Comparison of ENCODE assay signal across 18 cellular contexts in the genomic region with DNA sequence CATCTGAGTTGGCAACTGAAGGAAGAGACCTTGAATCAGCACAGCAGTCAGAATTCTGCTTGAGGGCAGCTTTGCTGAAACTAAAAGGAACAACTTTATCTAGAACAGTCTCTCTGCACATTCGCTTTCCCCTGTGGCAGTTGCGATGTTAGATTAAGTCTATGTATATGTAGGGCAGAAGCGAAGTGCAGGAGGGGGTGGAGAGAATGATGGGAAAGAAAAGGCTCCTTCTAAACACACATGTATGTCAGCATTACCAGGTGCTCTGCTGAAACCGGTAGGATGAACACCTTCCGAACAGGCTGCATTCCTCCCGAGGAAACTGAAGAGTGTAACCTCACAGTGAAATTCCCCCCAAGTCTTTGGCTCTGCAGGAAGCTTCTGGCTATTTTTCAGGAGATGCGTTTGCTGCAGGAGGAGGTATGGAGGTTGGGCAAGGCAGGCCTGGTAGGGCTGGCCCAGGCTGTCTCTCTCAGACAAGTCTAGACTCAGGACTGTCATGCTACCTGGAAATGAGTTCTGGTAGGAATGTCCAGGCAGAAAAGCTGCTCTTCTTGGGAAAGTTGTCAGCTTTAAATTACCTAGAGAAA.
DNase-seq lines count a peak whose midpoint lies in the region; ATAC-seq and TF ChIP-seq lines count a peak whose summit lies in the region.
"Had no signal": no experiment of that assay in that cellular context is flagged by ENCODE, and none has a peak within 500 bp of the region (broad histone marks: within the 10 kb centered on the region; RNA-seq: fewer than 3 reads in every experiment).

No MANE protein-coding gene starts in this region.

- H3K9me3 ChIP-seq in muscle layer of colon (ENCODE audit: low read length), result no peaks in the 10 kb centered on the region
- H3K9me3 ChIP-seq in thyroid gland, result no peaks in the 10 kb centered on the region

- WGBS in thyroid gland, 2 donors, result 50 to 53% methylated on average over 7 of the region's 7 CpGs

- CTCF ChIA-PET in RWPE1 (lab: Yijun Ruan, JAX), result interaction anchor here (0.6 to 1.2 kb wide), 3 partner anchors 10 to 71 kb away, joined by 3 to 5 read pairs (median 4); no protein-coding TSS in a partner anchor

- ATAC-seq in HG02973 (IDR thresholded peaks at IDR 0.05; ENCODE audit: unreplicated experiment) (no peak), GM21423 (IDR thresholded peaks at IDR 0.05; ENCODE audit: unreplicated experiment) (no peak)

- peak overlapping the region; percentile 86 for H3K27ac ChIP-seq in RWPE1
- peak overlapping the region; percentile 38 for H3K27ac ChIP-seq in epithelial cell of prostate
- H3K27ac ChIP-seq in muscle layer of colon (ENCODE audit: low read depth, low read length), result peak overlapping the region; percentile 67
- peak overlapping the region in 2 of 3 donors; percentile 27 to 29 for H3K27ac ChIP-seq in thyroid gland
- H3K27ac ChIP-seq: C4-2B, cardiac muscle cell, coronary artery had no signal

- no peaks in the 10 kb centered on the region for H3K27me3 ChIP-seq in muscle layer of colon (ENCODE audit: control insufficient read depth in 1 of 2, insufficient read depth in 2 of 2, low read length in 2 of 2)
- H3K27me3 ChIP-seq in thyroid gland, result no peaks in the 10 kb centered on the region
- H3K27me3 ChIP-seq: cardiac muscle cell had no signal

- peaks cover 54% of the 10 kb centered on the region for H3K4me1 ChIP-seq in muscle layer of colon (ENCODE audit: insufficient read depth, low read length)
- peaks cover 36 to 48% of the 10 kb centered on the region in 2 donors for H3K4me1 ChIP-seq in thyroid gland

- intact Hi-C loops in thyroid gland (cut with DNase I), result no loop called here

- TF ChIP-seq POLR2A in thyroid gland (IDR thresholded peaks at IDR 0.05), result no peak

- TF ChIP-seq CTCF in RWPE1 (conservative IDR thresholded peaks at IDR 0.05; ENCODE audit: low read depth) (no peak), thyroid gland (IDR thresholded peaks at IDR 0.05) (no peak)

- peak; percentile 41 for DNase-seq in RWPE1 (ENCODE audit: low spot score)
- no peak for DNase-seq in epithelial cell of prostate (ENCODE audit: low read depth, low spot score)
- DNase-seq in thyroid gland, result peak; percentile 32 to 45
- no peak for DNase-seq in UCSD-AML1 (lab: John Stamatoyannopoulos, UW; ENCODE audit: unreplicated experiment)
- DNase-seq: activated CD4-positive, alpha-beta T cell treated with anti-CD3 and anti-CD28 coated beads for 4 hours; activated naive CD4-positive, alpha-beta T cell treated with anti-CD3 and anti-CD28 coated beads, Interleukin-2, amount 10 ng/mL, durations not matched to agents 7 days and 5 days; activated T-cell treated with anti-CD3 and anti-CD28 coated beads, Interleukin-2, amount 50 U/mL, for 48 hours; DND-41; glutamatergic neuron; IMR-90; NCI-H1417 treated with DMSO at 0.1 percent for 48 hours had no signal

- H3K4me3 ChIP-seq in muscle layer of colon (ENCODE audit: low read depth in 1 of 2, low read length in 2 of 2) (no peak overlapping the region), thyroid gland (replicated peaks in 1 of 3) (no peak overlapping the region)
- H3K4me3 ChIP-seq: cardiac muscle cell, coronary artery, GM12878 had no signal

- POLR2A ChIA-PET in RWPE1 (lab: Yijun Ruan, JAX; ENCODE audit: low non-redundant PET), result no interaction called here

- H3K9ac ChIP-seq in muscle layer of colon (ENCODE audit: low read length), result no peak overlapping the region

- no peaks in the 10 kb centered on the region for H3K36me3 ChIP-seq in muscle layer of colon (ENCODE audit: insufficient read depth, low read length)
- H3K36me3 ChIP-seq in thyroid gland, result no peaks in the 10 kb centered on the region
- H3K36me3 ChIP-seq: cardiac muscle cell had no signal

Comparison
In these comparisons a context has a peak if more than half of its experiments do, and no peak if none do; other contexts are left out.
1. DNase-seq: peak in RWPE1 (single experiment) and thyroid gland (2 of 2); none in epithelial cell of prostate (single experiment) and UCSD-AML1 (single experiment).
2. H3K27ac ChIP-seq: peak in every context shown above with its lines; median percentile 86 in RWPE1; 67 in muscle layer of colon; 38 in epithelial cell of prostate; 28 in thyroid gland.